8 cellular contexts compared by ENCODE assay signal in the genomic region with DNA sequence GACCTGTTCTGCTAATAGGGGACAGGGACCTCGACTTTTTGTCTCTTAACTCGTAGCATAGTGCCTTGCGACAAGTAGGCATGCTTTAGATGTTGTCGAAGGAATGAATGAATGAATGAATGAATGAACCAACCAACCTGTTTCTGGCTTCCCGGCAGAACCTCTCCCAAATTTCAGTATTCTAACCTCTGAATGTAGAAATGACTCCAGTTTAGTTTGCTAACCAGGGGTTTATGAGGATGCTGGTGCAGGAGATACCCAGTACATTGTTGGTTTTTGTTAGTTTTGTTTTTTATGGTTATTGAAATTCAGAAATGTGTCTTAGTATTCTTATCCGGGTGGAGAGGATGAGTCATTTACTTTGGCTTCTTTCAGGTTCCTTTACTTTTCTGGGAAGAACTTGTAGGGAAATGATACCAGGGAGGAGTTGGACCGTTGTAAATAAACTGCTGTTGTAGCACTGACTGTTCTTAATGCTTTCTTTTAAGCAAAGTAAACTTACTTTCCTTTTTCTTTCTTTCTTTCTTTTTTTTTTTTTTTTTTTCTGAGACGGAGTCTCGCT. TPM values are rescaled to one million over a fixed set of nuclear protein-coding genes. Genes with fewer than 3 reads are reported as not detected.
DNase-seq lines count a peak whose midpoint lies in the region; ATAC-seq and TF ChIP-seq lines count a peak whose summit lies in the region.

No MANE protein-coding gene starts in this region.

- intact Hi-C loops in activated naive CD4-positive, alpha-beta T cell treated with anti-CD3 and anti-CD28 coated beads for 36 hours (cut with micrococcal nuclease): loop anchor here (1.0 to 5.0 kb wide), 4 partner anchors 29 to 985 kb away; partner anchors contain the start of genes EHHADH, PSMD2 and VPS8

- no peak for TF ChIP-seq CTCF in type B pancreatic cell (conservative IDR thresholded peaks at IDR 0.05)

- no peak for DNase-seq in activated naive CD4-positive, alpha-beta T cell treated with anti-CD3 and anti-CD28 coated beads for 36 hours
- no peak for DNase-seq in activated naive CD4-positive, alpha-beta T cell treated with anti-CD3 and anti-CD28 coated beads, Interleukin-2, amount 50 U/mL, for 16 hours
- no peak for DNase-seq in activated naive CD8-positive, alpha-beta T cell treated with anti-CD3 and anti-CD28 coated beads, Interleukin-2, amount 10 ng/mL, durations not matched to agents 7 days and 5 days
- peak; percentile 31 for DNase-seq in kidney tubule cell (ENCODE audit: low spot score)
- no peak for DNase-seq in type B pancreatic cell (ENCODE audit: extremely low spot score, unreplicated experiment)
- DNase-seq in ureter (ENCODE audit: low spot score): no peak
- no peak for DNase-seq in KBM-7
- DNase-seq in NCI-H1105 (lab: John Stamatoyannopoulos, UW): no peak

- POLR2A ChIA-PET in activated naive CD8-positive, alpha-beta T cell treated with anti-CD3 and anti-CD28 coated beads, Interleukin-2, amount 10 ng/mL, durations not matched to agents 7 days and 5 days (lab: Charles Lee): no interaction called here

- no peaks in the 10 kb centered on the region for H3K9me3 Mint-ChIP-seq in activated naive CD4-positive, alpha-beta T cell treated with anti-CD3 and anti-CD28 coated beads for 36 hours
- no peaks in the 10 kb centered on the region for H3K9me3 Mint-ChIP-seq in activated naive CD8-positive, alpha-beta T cell treated with anti-CD3 and anti-CD28 coated beads, Interleukin-2, amount 10 ng/mL, durations not matched to agents 7 days and 5 days
- peaks cover 7% of the 10 kb centered on the region for H3K9me3 Mint-ChIP-seq in type B pancreatic cell

- H3K4me1 Mint-ChIP-seq in activated naive CD4-positive, alpha-beta T cell treated with anti-CD3 and anti-CD28 coated beads for 36 hours (ENCODE audit: low read depth): peaks cover 23% of the 10 kb centered on the region
- H3K4me1 Mint-ChIP-seq in activated naive CD8-positive, alpha-beta T cell treated with anti-CD3 and anti-CD28 coated beads, Interleukin-2, amount 10 ng/mL, durations not matched to agents 7 days and 5 days: peaks cover 16% of the 10 kb centered on the region
- H3K4me1 Mint-ChIP-seq in type B pancreatic cell (ENCODE audit: unreplicated experiment): peaks cover 15% of the 10 kb centered on the region

- CTCF ChIA-PET in activated naive CD4-positive, alpha-beta T cell treated with anti-CD3 and anti-CD28 coated beads for 36 hours (lab: Charles Lee): no interaction called here

- peak overlapping the region; percentile 99 for H3K4me3 Mint-ChIP-seq in activated naive CD4-positive, alpha-beta T cell treated with anti-CD3 and anti-CD28 coated beads for 36 hours
- H3K4me3 Mint-ChIP-seq in activated naive CD8-positive, alpha-beta T cell treated with anti-CD3 and anti-CD28 coated beads, Interleukin-2, amount 10 ng/mL, durations not matched to agents 7 days and 5 days: peak overlapping the region; percentile 97
- H3K4me3 Mint-ChIP-seq in type B pancreatic cell: peak overlapping the region; percentile 98

- H3K27ac Mint-ChIP-seq in activated naive CD4-positive, alpha-beta T cell treated with anti-CD3 and anti-CD28 coated beads for 36 hours: peak overlapping the region; percentile 77
- peak overlapping the region; percentile 91 for H3K27ac Mint-ChIP-seq in activated naive CD8-positive, alpha-beta T cell treated with anti-CD3 and anti-CD28 coated beads, Interleukin-2, amount 10 ng/mL, durations not matched to agents 7 days and 5 days
- peak overlapping the region; percentile 93 for H3K27ac Mint-ChIP-seq in type B pancreatic cell

- in situ Hi-C loops in KBM-7 (cut with MboI; ENCODE audit: low pct_unique_long_range_greater_than_20kb, low sequenced_read_pairs): no loop called here

- peaks cover 15% of the 10 kb centered on the region for H3K27me3 Mint-ChIP-seq in activated naive CD4-positive, alpha-beta T cell treated with anti-CD3 and anti-CD28 coated beads for 36 hours (ENCODE audit: low read depth)
- no peaks in the 10 kb centered on the region for H3K27me3 Mint-ChIP-seq in activated naive CD8-positive, alpha-beta T cell treated with anti-CD3 and anti-CD28 coated beads, Interleukin-2, amount 10 ng/mL, durations not matched to agents 7 days and 5 days
- peaks cover 3% of the 10 kb centered on the region for H3K27me3 Mint-ChIP-seq in type B pancreatic cell

- H3K36me3 Mint-ChIP-seq in activated naive CD4-positive, alpha-beta T cell treated with anti-CD3 and anti-CD28 coated beads for 36 hours (ENCODE audit: low read depth): peaks cover 8% of the 10 kb centered on the region
- peaks cover 3% of the 10 kb centered on the region for H3K36me3 Mint-ChIP-seq in activated naive CD8-positive, alpha-beta T cell treated with anti-CD3 and anti-CD28 coated beads, Interleukin-2, amount 10 ng/mL, durations not matched to agents 7 days and 5 days
- H3K36me3 Mint-ChIP-seq in type B pancreatic cell: peaks cover 12% of the 10 kb centered on the region

- no peak for ATAC-seq in activated naive CD8-positive, alpha-beta T cell treated with anti-CD3 and anti-CD28 coated beads, Interleukin-2, amount 10 ng/mL, durations not matched to agents 7 days and 5 days (ENCODE audit: low read depth)

RNA-seq across cellular contexts. Expression of gene EHHADH, which starts 29.6 kb away (rescaled TPM):
- total RNA-seq in activated naive CD4-positive, alpha-beta T cell treated with anti-CD3 and anti-CD28 coated beads for 36 hours: 1 to 10 TPM; 2.9 to 3.5 TPM
- total RNA-seq in activated naive CD8-positive, alpha-beta T cell treated with anti-CD3 and anti-CD28 coated beads, Interleukin-2, amount 10 ng/mL, durations not matched to agents 7 days and 5 days: 1 to 10 TPM; 3.5 to 5.6 TPM
- total RNA-seq in type B pancreatic cell (ENCODE audit: low replicate concordance): 5.3 and 14.4 TPM in 2 replicates
- 22.7 TPM for total RNA-seq in ureter
